ENCODE assay signal across 20 cellular contexts in the genomic region with DNA sequence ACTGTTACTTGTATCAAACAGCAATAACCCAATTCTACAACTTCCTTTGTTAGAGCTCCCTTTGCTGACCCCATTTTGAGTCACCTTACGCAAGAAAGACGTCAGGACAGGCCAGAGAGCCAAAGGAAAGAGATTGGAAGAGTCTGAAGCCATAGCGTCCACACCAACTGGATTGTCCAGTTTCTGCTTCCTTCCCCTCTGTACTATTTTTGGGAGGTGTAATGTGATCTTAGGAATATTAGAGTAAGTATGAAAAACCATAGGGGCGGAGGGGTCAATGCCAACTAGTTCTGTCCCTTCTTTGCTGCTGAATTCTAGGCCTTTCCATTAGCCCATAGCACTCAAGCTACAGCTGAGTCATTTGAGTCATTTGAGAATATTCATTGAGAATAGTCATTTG. TPM values are rescaled to one million over a fixed set of nuclear protein-coding genes. Genes with fewer than 3 reads are reported as not detected.
DNase-seq lines count a peak whose midpoint lies in the region; ATAC-seq, FAIRE-seq and TF ChIP-seq lines count a peak whose summit lies in the region.
"Had no signal": no experiment of that assay in that cellular context is flagged by ENCODE, and none has a peak within 500 bp of the region (broad histone marks: within the 10 kb centered on the region; RNA-seq: fewer than 3 reads in every experiment).

No MANE protein-coding gene starts in this region.

- ATAC-seq in PC-3: peak; percentile 18; the same call in 1 of the 2 replicates
- peak; percentile 11; the same call in 2 of the 3 replicates for ATAC-seq in K562
- no peak for ATAC-seq in HG03045 (IDR thresholded peaks at IDR 0.05; ENCODE audit: unreplicated experiment)
- ATAC-seq: CD8-positive, alpha-beta T cell; GM12878; GM23338 had no signal

- DNase-seq in GM23248 (peak; percentile 23), PC-3 (peak; percentile 77), K562 (ENCODE audit: extremely low read depth in 1 of 4, low spot score in 3 of 4) (no peak), T-helper 1 cell (no peak)
- DNase-seq in effector memory CD4-positive, alpha-beta T cell: no peak
- DNase-seq: 8988T; Calu3; CD8-positive, alpha-beta T cell; DMS53; DND-41; EL; HCEC 1CT; HFFc6 had no signal

- H3K4me1 ChIP-seq in GM23248 (ENCODE audit: insufficient read depth): no peaks in the 10 kb centered on the region
- peaks cover 19% of the 10 kb centered on the region for H3K4me1 ChIP-seq in PC-3 (ENCODE audit: insufficient read depth, low read length)
- peaks cover 4 to 17% of the 10 kb centered on the region in 2 experiments; a peak in 4 of 5 replicates for H3K4me1 ChIP-seq in K562 (replicated peaks in 1 of 2; ENCODE audit: control insufficient read depth in 2 of 2, insufficient read depth in 2 of 2, low read length in 2 of 2)
- peaks cover 6% of the 10 kb centered on the region for H3K4me1 ChIP-seq in parathyroid adenoma
- no peaks in the 10 kb centered on the region for H3K4me1 ChIP-seq in effector memory CD4-positive, alpha-beta T cell (ENCODE audit: control insufficient read depth, insufficient read depth, low read length, poor library complexity, severe bottlenecking)
- H3K4me1 ChIP-seq: BLaER1 had no signal

- H3K27me3 ChIP-seq in GM23248 (replicated peaks; ENCODE audit: insufficient read depth) (no peaks in the 10 kb centered on the region), PC-3 (ENCODE audit: low read length) (no peaks in the 10 kb centered on the region), K562 (ENCODE audit: control insufficient read depth in 2 of 2, insufficient read depth in 2 of 2, low read length in 2 of 2) (no peaks in the 10 kb centered on the region), parathyroid adenoma (ENCODE audit: control insufficient read depth, insufficient read depth, low read length) (no peaks in the 10 kb centered on the region)
- no peaks in the 10 kb centered on the region for H3K27me3 ChIP-seq in effector memory CD4-positive, alpha-beta T cell (replicated peaks; ENCODE audit: control insufficient read depth, insufficient read depth, low read length, poor library complexity, severe bottlenecking)
- H3K27me3 ChIP-seq: BLaER1 had no signal

- BruUV-seq in PC-3 (replicated peaks; lab: Mats Ljungman, UMichigan): no TSS peak
- BruUV-seq in K562 (replicated peaks; lab: Mats Ljungman, UMichigan): no TSS peak

- no peak for TF ChIP-seq POLR2A in K562 (conservative IDR thresholded peaks at IDR 0.05)

- no peak for TF ChIP-seq EP300 in K562 (IDR thresholded peaks at IDR 0.05; ENCODE audit: low read length)

- POLR2A ChIA-PET in PC-3 (lab: Charles Lee; ENCODE audit: unreplicated experiment) (no interaction called here), K562 (lab: Yijun Ruan, JAX) (interaction anchor here (0.6 to 2.2 kb wide), 4 partner anchors 10 to 109 kb away, joined by 3 to 9 read pairs (median 4); no protein-coding TSS in a partner anchor)

- H3K4me3 ChIP-seq in GM23248: no peak overlapping the region
- H3K4me3 ChIP-seq in PC-3 (ENCODE audit: low read length): no peak overlapping the region
- H3K4me3 ChIP-seq in K562: no peak overlapping the region
- no peak overlapping the region for H3K4me3 ChIP-seq in parathyroid adenoma (ENCODE audit: low read depth, low read length)
- no peak overlapping the region for H3K4me3 ChIP-seq in effector memory CD4-positive, alpha-beta T cell (ENCODE audit: insufficient read depth, low read depth, low read length, poor library complexity, severe bottlenecking)
- H3K4me3 ChIP-seq: BLaER1, GM12878, GM23338 had no signal

- H3K27ac ChIP-seq in GM23248 (no peak overlapping the region), PC-3 (ENCODE audit: low read length) (peak overlapping the region; percentile 73), K562 (ENCODE audit: extremely low read depth, low read depth, low read length) (peak overlapping the region; percentile 54; the same call in 1 of the 3 replicates), parathyroid adenoma (peak overlapping the region; percentile 81)
- H3K27ac ChIP-seq in effector memory CD4-positive, alpha-beta T cell (ENCODE audit: insufficient read depth, low read length, poor library complexity, severe bottlenecking): no peak overlapping the region
- H3K27ac ChIP-seq: BLaER1 had no signal

- H3K4me2 ChIP-seq in GM23248 (ENCODE audit: unreplicated experiment) (no peak overlapping the region), PC-3 (ENCODE audit: low read length) (peak overlapping the region; percentile 17), K562 (ENCODE audit: insufficient read depth, low read length) (no peak overlapping the region; the same call in 1 of the 2 replicates), parathyroid adenoma (ENCODE audit: low read length) (no peak overlapping the region)
- H3K4me2 ChIP-seq: BLaER1, GM23338 had no signal

- H3K9ac ChIP-seq in GM23248: no peak overlapping the region
- peak overlapping the region; percentile 52 for H3K9ac ChIP-seq in PC-3 (ENCODE audit: low read length)
- no peak overlapping the region for H3K9ac ChIP-seq in K562 (ENCODE audit: insufficient read depth in 1 of 2, low read depth in 2 of 2, low read length in 2 of 2)
- H3K9ac ChIP-seq in parathyroid adenoma: no peak overlapping the region
- H3K9ac ChIP-seq: BLaER1 had no signal

- H2AFZ ChIP-seq in GM23248 (no peak overlapping the region), PC-3 (ENCODE audit: low read length) (peak overlapping the region; percentile 62), K562 (ENCODE audit: low read depth, low read length) (peak overlapping the region; percentile 91), parathyroid adenoma (peak overlapping the region; percentile 78)
- H2AFZ ChIP-seq: GM23338 had no signal

- H4K20me1 ChIP-seq in GM23248 (ENCODE audit: insufficient read depth): no peaks in the 10 kb centered on the region
- no peaks in the 10 kb centered on the region for H4K20me1 ChIP-seq in PC-3 (ENCODE audit: low read length)
- H4K20me1 ChIP-seq in K562 (replicated peaks; ENCODE audit: control insufficient read depth, insufficient read depth, low read length): no peaks in the 10 kb centered on the region
- H4K20me1 ChIP-seq: BLaER1 had no signal

- no peak for FAIRE-seq in K562 (lab: Jason Lieb, UNC)
- FAIRE-seq: GM12878, GM19239, H54 had no signal

- no peaks in the 10 kb centered on the region for H3K9me2 ChIP-seq in GM23248 (ENCODE audit: insufficient read depth)
- no peaks in the 10 kb centered on the region for H3K9me2 ChIP-seq in PC-3 (replicated peaks; ENCODE audit: low read length)

- in situ Hi-C loops in GM23248 (cut with MboI): loop anchor here (25.0 kb wide), 1 partner anchor 270 kb away; no protein-coding TSS in a partner anchor
- in situ Hi-C loops in K562 (cut with MboI): no loop called here

- TF ChIP-seq RAD21 in K562 (CRISPR knock-in tag; conservative IDR thresholded peaks at IDR 0.05 in 1 of 2, IDR thresholded peaks at IDR 0.05 in 1 of 2): no peak

- H3K9me3 ChIP-seq in GM23248 (ENCODE audit: low read depth) (no peaks in the 10 kb centered on the region), PC-3 (ENCODE audit: low read length) (no peaks in the 10 kb centered on the region), K562 (replicated peaks; ENCODE audit: control insufficient read depth, insufficient read depth, low read depth, low read length) (no peaks in the 10 kb centered on the region), parathyroid adenoma (ENCODE audit: control insufficient read depth, low read length) (no peaks in the 10 kb centered on the region)
- H3K9me3 ChIP-seq in effector memory CD4-positive, alpha-beta T cell (ENCODE audit: control insufficient read depth, low read length): no peaks in the 10 kb centered on the region
- H3K9me3 ChIP-seq: BLaER1 had no signal

- CTCF ChIA-PET in PC-3 (lab: Charles Lee): interaction anchor here (0.6 kb wide), 1 partner anchor 24 kb away, joined by 5 read pairs; no protein-coding TSS in a partner anchor
- CTCF ChIA-PET in K562 (lab: Yijun Ruan, JAX; ENCODE audit: low intra/inter-chr PET ratio): no interaction called here

- H3K9me1 ChIP-seq in K562 (ENCODE audit: control insufficient read depth, insufficient read depth, low read length): no peaks in the 10 kb centered on the region

- H3K36me3 ChIP-seq in GM23248 (ENCODE audit: low read depth): no peaks in the 10 kb centered on the region
- no peaks in the 10 kb centered on the region for H3K36me3 ChIP-seq in PC-3 (ENCODE audit: low read depth, low read length)
- H3K36me3 ChIP-seq in K562 (ENCODE audit: control insufficient read depth, insufficient read depth, low read length): no peaks in the 10 kb centered on the region
- H3K36me3 ChIP-seq in parathyroid adenoma (ENCODE audit: control insufficient read depth, insufficient read depth, low read length): no peaks in the 10 kb centered on the region
- H3K36me3 ChIP-seq in effector memory CD4-positive, alpha-beta T cell (ENCODE audit: control insufficient read depth, insufficient read depth, low read length): no peaks in the 10 kb centered on the region
- H3K36me3 ChIP-seq: BLaER1 had no signal

- TF ChIP-seq CTCF in PC-3 (conservative IDR thresholded peaks at IDR 0.05; ENCODE audit: low read depth, low read length): no peak
- no peak for TF ChIP-seq CTCF in K562 (IDR thresholded peaks at IDR 0.05 in 2 of 3, conservative IDR thresholded peaks at IDR 0.05 in 1 of 3; ENCODE audit: insufficient read depth in 2 of 3, low read depth in 1 of 3, low read length in 3 of 3)
- TF ChIP-seq CTCF in parathyroid adenoma (IDR thresholded peaks at IDR 0.05): no peak

- H3F3A ChIP-seq in GM23248 (ENCODE audit: insufficient read depth) (no peaks in the 10 kb centered on the region), PC-3 (ENCODE audit: low read length, unreplicated experiment) (no peaks in the 10 kb centered on the region)

- intact Hi-C loops in PC-3 (cut with micrococcal nuclease) (no loop called here), K562 (cut with micrococcal nuclease) (no loop called here)

- 92 to 95% methylated on average over 4 of the region's 4 CpGs for WGBS in GM23248 (ENCODE audit: low coverage in 1 of 2, low lambda C conversion rate in 2 of 2, missing lambda C conversion rate in 2 of 2), 2 experiments
- 75% methylated on average over 4 of the region's 4 CpGs for whole genome bisulfite sequencing in K562 (ENCODE audit: insufficient coverage, low coverage, missing lambda C conversion rate)

- H3K79me2 ChIP-seq in GM23248 (ENCODE audit: insufficient read depth) (no peaks in the 10 kb centered on the region), PC-3 (ENCODE audit: low read length) (no peaks in the 10 kb centered on the region), K562 (ENCODE audit: control insufficient read depth, insufficient read depth, low read length) (no peaks in the 10 kb centered on the region), parathyroid adenoma (no peaks in the 10 kb centered on the region)

RNA-seq across cellular contexts. Expression of gene NFIA, which starts 14.9 kb away (rescaled TPM):
- 3.4 and 4.0 TPM in 2 replicates for total RNA-seq in GM23248 (2014; rRNA removed; shearing (Covaris generic))
- 7.7 and 8.8 TPM in 2 replicates for polyA plus RNA-seq in GM23248 (2016; fragmentation: Nextera tagmentation; extraction: Ambion mirVana)
- 5.2 and 12.7 TPM in 2 replicates for total RNA-seq in PC-3 (2014; rRNA removed)
- 64.5 and 151 TPM in 2 replicates for total RNA-seq in K562 (2011; cell fraction: chromatin; rRNA removed; ENCODE audit: low replicate concordance)
- 18.0 and 29.1 TPM in 2 replicates for total RNA-seq in K562 (2011; cell fraction: nucleolus; rRNA removed)
- 50.7 and 73.9 TPM in 2 replicates for total RNA-seq in K562 (2011; cell fraction: nucleoplasm; rRNA removed)
- total RNA-seq in K562 (2014; rRNA removed): 6.5 and 9.5 TPM in 2 replicates
- 20.3 and 22.6 TPM in 2 replicates for total RNA-seq in K562 (2014; rRNA removed; fragmentation: Illumina TruSeq; extraction: Trizol)
- 16.1 and 16.2 TPM in 2 replicates for total RNA-seq in K562 (2015; rRNA removed; fragmentation: Illumina TruSeq; extraction: Trizol)
- 24.2 and 24.9 TPM in 2 replicates for total RNA-seq in K562 (2021)
- polyA plus RNA-seq in K562 (2011; rRNA removed): 9.8 and 11.5 TPM in 2 replicates
- polyA plus RNA-seq in K562 (2011; cell fraction: cytosol; rRNA removed): 12.0 and 15.8 TPM in 2 replicates
- polyA plus RNA-seq in K562 (2011; cell fraction: nucleus; rRNA removed): 17.4 and 18.8 TPM in 2 replicates
- polyA plus RNA-seq in K562 (2012): 3.9 and 4.2 TPM in 2 replicates
- polyA plus RNA-seq in K562 (2014; fragmentation: Illumina TruSeq; extraction: Trizol): 8.5 and 9.1 TPM in 2 replicates
- polyA plus RNA-seq in K562 (2014; fragmentation: Nextera tagmentation; extraction: Ambion mirVana): 10 to 100 TPM in 1 of 2 experiments, 1 to 10 TPM in 1; 5.3 to 10.1 TPM
- 7.0 and 8.6 TPM in 2 replicates for polyA plus RNA-seq in K562 (2014; rRNA removed)
- polyA minus RNA-seq in K562 (2011; rRNA and poly(A)+ RNA removed): 37.6 and 46.6 TPM in 2 replicates
- polyA minus RNA-seq in K562 (2011; cell fraction: cytosol; rRNA and poly(A)+ RNA removed): 14.5 and 18.2 TPM in 2 replicates
- polyA minus RNA-seq in K562 (2011; cell fraction: nucleus; rRNA and poly(A)+ RNA removed): 45.4 and 75.9 TPM in 2 replicates

Comparison
In these comparisons a context has a peak if more than half of its experiments do, and no peak if none do; other contexts are left out.
1. DNase-seq: peak in GM23248 (single experiment) and PC-3 (single experiment); none in K562 (0 of 4), T-helper 1 cell (0 of 5) and effector memory CD4-positive, alpha-beta T cell (0 of 3).
2. H3K27ac ChIP-seq: peak in PC-3 (single experiment), K562 (single experiment) and parathyroid adenoma (single experiment); none in GM23248 (single experiment) and effector memory CD4-positive, alpha-beta T cell (single experiment).